Comparison of ENCODE assay signal across 8 cellular contexts in the genomic region with DNA sequence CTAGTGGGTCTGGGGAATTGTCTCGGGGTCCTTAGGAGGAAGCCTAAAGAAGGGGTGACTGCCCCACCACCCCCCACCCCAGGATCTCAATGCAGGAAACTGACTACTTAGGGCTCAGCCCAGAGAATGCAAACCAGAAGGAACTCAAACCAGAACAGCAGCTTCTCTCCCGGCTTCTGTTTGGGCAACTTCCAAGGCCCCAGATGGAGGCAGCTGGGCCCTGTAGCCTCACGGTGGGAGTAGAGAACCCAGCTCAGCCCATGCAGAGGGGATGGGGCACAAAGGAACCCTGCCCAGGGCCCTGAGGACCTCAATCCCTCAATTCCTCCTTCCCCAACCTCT. TPM values are rescaled to one million over a fixed set of nuclear protein-coding genes. Genes with fewer than 3 reads are reported as not detected.
A peak's percentile ranks its signal among the peaks of the same experiment; 100 is the strongest.
DNase-seq lines count a peak whose midpoint lies in the region; ATAC-seq, FAIRE-seq and TF ChIP-seq lines count a peak whose summit lies in the region.

No MANE protein-coding gene starts in this region.

- no peaks in the 10 kb centered on the region for H3K9me2 ChIP-seq in HCT116 (ENCODE audit: insufficient read depth)

- H3K27ac ChIP-seq in HCT116 (ENCODE audit: low read depth, low read length), result peak overlapping the region; percentile 97
- peak overlapping the region; percentile 96 to 97 for H3K27ac ChIP-seq in ascending aorta
- peak overlapping the region; percentile 65 for H3K27ac ChIP-seq in muscle layer of colon (ENCODE audit: low read depth, low read length)

- H3K9me3 ChIP-seq in HCT116 (ENCODE audit: control insufficient read depth in 1 of 2, insufficient read depth in 1 of 2, low read depth in 1 of 2, low read length in 2 of 2) (no peaks in the 10 kb centered on the region), ascending aorta (no peaks in the 10 kb centered on the region), muscle layer of colon (ENCODE audit: low read length) (no peaks in the 10 kb centered on the region)

- no peak for TF ChIP-seq RAD21 in HCT116 (IDR thresholded peaks at IDR 0.05; ENCODE audit: low read depth)

- no peak for ATAC-seq in HCT116
- no peak for ATAC-seq in HG03457 (IDR thresholded peaks at IDR 0.05; ENCODE audit: unreplicated experiment)

- H3K9ac ChIP-seq in HCT116 (ENCODE audit: low read length) (peak overlapping the region; percentile 83), muscle layer of colon (ENCODE audit: low read length) (peak overlapping the region; percentile 50)

- no peak for TF ChIP-seq CTCF in AG09309 (IDR thresholded peaks at IDR 0.05; ENCODE audit: control insufficient read depth, insufficient read depth, low read depth, low read length, missing control alignments)
- TF ChIP-seq CTCF in HCT116 (IDR thresholded peaks at IDR 0.05 in 2 of 3, conservative IDR thresholded peaks at IDR 0.05 in 1 of 3; ENCODE audit: borderline replicate concordance in 1 of 3, insufficient read depth in 1 of 3, low read depth in 2 of 3, low read length in 2 of 3), result no peak
- TF ChIP-seq CTCF in ascending aorta (IDR thresholded peaks at IDR 0.05), result no peak

- peaks cover 49 to 62% of the 10 kb centered on the region in 2 experiments for H3K4me1 ChIP-seq in HCT116 (ENCODE audit: control insufficient read depth in 1 of 2, insufficient read depth in 2 of 2, low read length in 2 of 2)
- H3K4me1 ChIP-seq in ascending aorta, result peaks cover 5 to 35% of the 10 kb centered on the region in 2 donors
- peaks cover 43% of the 10 kb centered on the region for H3K4me1 ChIP-seq in muscle layer of colon (ENCODE audit: insufficient read depth, low read length)

- POLR2A ChIA-PET in HCT116 (lab: Charles Lee), result interaction anchor here (4.3 kb wide), 1 partner anchor 20 kb away, joined by 33 read pairs; no protein-coding TSS in a partner anchor

- peak overlapping the region; percentile 92 for H3K4me2 ChIP-seq in HCT116 (ENCODE audit: low read length)

- no peaks in the 10 kb centered on the region for H4K20me1 ChIP-seq in HCT116 (ENCODE audit: insufficient read depth)

- H3K27me3 ChIP-seq in HCT116 (ENCODE audit: insufficient read depth, low read length), result no peaks in the 10 kb centered on the region
- no peaks in the 10 kb centered on the region for H3K27me3 ChIP-seq in ascending aorta
- H3K27me3 ChIP-seq in muscle layer of colon (ENCODE audit: control insufficient read depth in 1 of 2, insufficient read depth in 2 of 2, low read length in 2 of 2), result no peaks in the 10 kb centered on the region

- RAD21 ChIA-PET in HCT116 (lab: Charles Lee; ENCODE audit: low non-redundant PET in 1 of 2, low total read pairs in 2 of 2, uncharacterized antibody in 2 of 2, unreplicated experiment in 2 of 2), result interaction anchor here in 1 of 2 experiments (0.5 to 1.8 kb wide), 2 partner anchors 21 to 1106 kb away, joined by 3 to 4 read pairs; no protein-coding TSS in a partner anchor

- H3K36me3 ChIP-seq in HCT116 (ENCODE audit: control insufficient read depth in 1 of 2, insufficient read depth in 2 of 2, low read length in 2 of 2) (peaks cover 0 to 3% of the 10 kb centered on the region in 2 experiments; a peak in 1 of 4 replicates), ascending aorta (peaks cover 9 to 10% of the 10 kb centered on the region in 2 donors), muscle layer of colon (ENCODE audit: insufficient read depth, low read length) (no peaks in the 10 kb centered on the region)

- CTCF ChIA-PET in HCT116 (lab: Charles Lee), result no interaction called here

- FAIRE-seq in GM19239 (lab: Jason Lieb, UNC) (no peak), RCC 7860 (lab: Jason Lieb, UNC) (no peak)

- BruUV-seq in HCT116 (replicated peaks; lab: Mats Ljungman, UMichigan), result no TSS peak

- no peak for TF ChIP-seq POLR2A in HCT116 (IDR thresholded peaks at IDR 0.05; ENCODE audit: borderline replicate concordance, extremely low read depth, insufficient read depth, insufficient read length)

- intact Hi-C loops in HCT116 (cut with micrococcal nuclease) (no loop called here), ascending aorta (cut with DNase I) (loop anchor here (2.0 kb wide), 1 partner anchor 23 kb away; no protein-coding TSS in a partner anchor)

- H3K4me3 ChIP-seq in AG09309 (ENCODE audit: control insufficient read depth, low read depth, low read length) (peak overlapping the region; percentile 0; the same call in 1 of the 2 replicates), HCT116 (replicated peaks in 1 of 2; ENCODE audit: low read depth in 1 of 2, low read length in 2 of 2) (peak overlapping the region; percentile 77 to 96), ascending aorta (peak overlapping the region; percentile 71 to 92), muscle layer of colon (ENCODE audit: low read depth in 1 of 2, low read length in 2 of 2) (peak overlapping the region in 1 of 2 donors; percentile 60)

- DNase-seq in AG09309 (ENCODE audit: low read depth) (no peak), HCT116 (ENCODE audit: low read depth, low spot score) (no peak), ascending aorta (ENCODE audit: low spot score in 2 of 2) (no peak), NCI-H2227 (lab: John Stamatoyannopoulos, UW; ENCODE audit: unreplicated experiment) (no peak), GM19239 (ENCODE audit: insufficient read length, low spot score) (no peak), RCC 7860 (ENCODE audit: low spot score) (no peak)

- no peak overlapping the region for H2AFZ ChIP-seq in HCT116 (ENCODE audit: low read depth, low read length, poor library complexity, severe bottlenecking)

- H3K79me2 ChIP-seq in HCT116 (ENCODE audit: insufficient read depth, low read length), result peaks cover 56% of the 10 kb centered on the region

TF ChIP-seq in HCT116, 20 proteins besides CTCF, POLR2A, EP300 and RAD21:
- TF ChIP-seq EZH2 (IDR thresholded peaks at IDR 0.05) (no peak), EGR1 (IDR thresholded peaks at IDR 0.05; ENCODE audit: low read depth) (no peak), FOSL1 (IDR thresholded peaks at IDR 0.05; ENCODE audit: low read depth) (no peak), SIN3A (IDR thresholded peaks at IDR 0.05; ENCODE audit: low read depth) (no peak)

RNA-seq across cellular contexts. Expression of gene ADGRE5, which starts 2.3 kb away (rescaled TPM):
- total RNA-seq in HCT116 (2021; ENCODE audit: unreplicated experiment) (98.1 TPM), ascending aorta (201 TPM)
- 127 and 132 TPM in 2 replicates for polyA plus RNA-seq in HCT116 (2012)

RNA-seq across cellular contexts. Expression of gene DDX39A, which starts 35.6 kb away (rescaled TPM):
- total RNA-seq in HCT116 (2021; ENCODE audit: unreplicated experiment) (152 TPM), ascending aorta (83.4 TPM)
- polyA plus RNA-seq in HCT116 (2012), result 164 and 169 TPM in 2 replicates

RNA-seq across cellular contexts. Expression of gene PKN1, which starts 49.6 kb away (rescaled TPM):
- 248 TPM for total RNA-seq in HCT116 (2021; ENCODE audit: unreplicated experiment)
- 238 and 241 TPM in 2 replicates for polyA plus RNA-seq in HCT116 (2012)
- 231 TPM for total RNA-seq in ascending aorta
